In genomic region chr19:45913874-45914830, GRCh38 we compare ENCODE assay signal across 12 cellular contexts. TPM values are rescaled to one million over a fixed set of nuclear protein-coding genes. Genes with fewer than 3 reads are reported as not detected.
DNase-seq lines count a peak whose midpoint lies in the region; ATAC-seq and TF ChIP-seq lines count a peak whose summit lies in the region.
"Had no signal": no experiment of that assay in that cellular context is flagged by ENCODE, and none has a peak within 500 bp of the region (broad histone marks: within the 10 kb centered on the region; RNA-seq: fewer than 3 reads in every experiment).

Gene NANOS2 (minus strand): TSS chr19:45914778. CDS start chr19:45914693, 85 bp downstream.

- H3K4me1 ChIP-seq in DND-41 (ENCODE audit: insufficient read depth, low read length) (peaks cover 24% of the 10 kb centered on the region), iPS DF 6.9 (ENCODE audit: control insufficient read depth, insufficient read depth, low read length) (peaks cover 2% of the 10 kb centered on the region; the same call in 1 of the 2 replicates), mesenchymal stem cell (ENCODE audit: control insufficient read depth, insufficient read depth, low read depth, low read length) (no peaks in the 10 kb centered on the region)
- H3K4me1 ChIP-seq in CD8-positive, alpha-beta T cell (ENCODE audit: insufficient read depth, low read length) = no peaks in the 10 kb centered on the region

- H2BK12ac ChIP-seq in mesenchymal stem cell (ENCODE audit: low read length in 2 of 2) = no peak within 1 kb of the TSS

- H3K9ac ChIP-seq in DND-41 (ENCODE audit: low read depth, low read length) (no peak within 1 kb of the TSS), mesenchymal stem cell (ENCODE audit: low read length) (no peak within 1 kb of the TSS)

- no peaks in the 10 kb centered on the region for H3K79me1 ChIP-seq in mesenchymal stem cell (replicated peaks; ENCODE audit: low read length, poor library complexity, severe bottlenecking)

- DNase-seq in DND-41 = no peak
- peak; percentile 91 for DNase-seq in H7
- DNase-seq in WERI-Rb-1 = peak; percentile 85
- peak; percentile 82 for DNase-seq in iPS DF 6.9 (ENCODE audit: low read depth, low spot score)
- DNase-seq in mesenchymal stem cell = no peak
- DNase-seq in CD8-positive, alpha-beta T cell = no peak
- DNase-seq: aorta, NCI-H1105, SHP77 treated with DMSO at 0.1 percent for 48 hours had no signal

- no peak within 1 kb of the TSS for H3K27ac Mint-ChIP-seq in CD8-positive, alpha-beta T cell

- no peak within 1 kb of the TSS for H2AK5ac ChIP-seq in mesenchymal stem cell (ENCODE audit: low read length, severe bottlenecking)

- H3K4me3 ChIP-seq in DND-41 (ENCODE audit: low read depth in 1 of 2, low read length in 2 of 2) (no peak within 1 kb of the TSS), H7 (ENCODE audit: insufficient read depth, low read depth, low read length) (no peak within 1 kb of the TSS), WERI-Rb-1 (ENCODE audit: low read depth, low read length) (no peak within 1 kb of the TSS), iPS DF 6.9 (ENCODE audit: low read length) (no peak within 1 kb of the TSS), mesenchymal stem cell (ENCODE audit: insufficient read depth in 1 of 2, low read depth in 1 of 2, low read length in 2 of 2) (no peak within 1 kb of the TSS)
- H3K4me3 ChIP-seq in CD8-positive, alpha-beta T cell (ENCODE audit: low read depth, low read length) = no peak within 1 kb of the TSS

- no peak within 1 kb of the TSS for H3K14ac ChIP-seq in mesenchymal stem cell (ENCODE audit: low read length in 2 of 2)

- no peaks in the 10 kb centered on the region for H4K20me1 ChIP-seq in DND-41 (ENCODE audit: insufficient read depth, low read length)

- TF ChIP-seq CTCF in DND-41 (IDR thresholded peaks at IDR 0.05; ENCODE audit: borderline replicate concordance, extremely low read depth, low read length, poor library complexity, severe bottlenecking) (peak; percentile 18), WERI-Rb-1 (IDR thresholded peaks at IDR 0.05; ENCODE audit: low read depth, low read length) (peak; percentile 73)
- no peak for TF ChIP-seq CTCF in CD8-positive, alpha-beta T cell (IDR thresholded peaks at IDR 0.05)

- no peaks in the 10 kb centered on the region for H3K9me3 Mint-ChIP-seq in CD8-positive, alpha-beta T cell

- intact Hi-C loops in CD8-positive, alpha-beta T cell (cut with DNase I, micrococcal nuclease) = no loop called here

- H2BK5ac ChIP-seq in mesenchymal stem cell (ENCODE audit: low read depth, low read length, poor library complexity, severe bottlenecking) = no peak within 1 kb of the TSS

- H3K79me2 ChIP-seq in DND-41 (ENCODE audit: insufficient read depth, low read length) = no peaks in the 10 kb centered on the region

- H3K4ac ChIP-seq in mesenchymal stem cell (ENCODE audit: low read depth in 1 of 2, low read length in 2 of 2) = no peak within 1 kb of the TSS

- no peaks in the 10 kb centered on the region for H3K4me1 Mint-ChIP-seq in CD8-positive, alpha-beta T cell (ENCODE audit: low read depth)

- no peaks in the 10 kb centered on the region for H3K36me3 Mint-ChIP-seq in CD8-positive, alpha-beta T cell

- H4K91ac ChIP-seq in mesenchymal stem cell (ENCODE audit: low read length) = no peak within 1 kb of the TSS

- no CpG with 5 or more reads among the region's 44 CpGs for WGBS in iPS DF 6.9 (ENCODE audit: insufficient coverage, insufficient read length)
- 70% methylated on average over 44 of the region's 44 CpGs for WGBS in mesenchymal stem cell

- H3K9me3 ChIP-seq in DND-41 (ENCODE audit: insufficient read depth, low read length, severe bottlenecking) (no peaks in the 10 kb centered on the region), WERI-Rb-1 (ENCODE audit: severe bottlenecking) (no peaks in the 10 kb centered on the region), iPS DF 6.9 (ENCODE audit: control insufficient read depth, insufficient read depth, low read length) (no peaks in the 10 kb centered on the region), mesenchymal stem cell (ENCODE audit: control insufficient read depth, low read length) (no peaks in the 10 kb centered on the region)
- H3K9me3 ChIP-seq in CD8-positive, alpha-beta T cell (ENCODE audit: low read length) = no peaks in the 10 kb centered on the region

- H2AFZ ChIP-seq in DND-41 (ENCODE audit: low read depth, low read length) (no peak within 1 kb of the TSS), mesenchymal stem cell (ENCODE audit: low read depth, low read length) (no peak within 1 kb of the TSS)

- no peak within 1 kb of the TSS for H3K18ac ChIP-seq in mesenchymal stem cell (ENCODE audit: low read depth in 1 of 2, low read length in 2 of 2)

- no peak for ATAC-seq in DND-41 (ENCODE audit: insufficient read depth, low read depth)
- no peak for ATAC-seq in GM18870 (IDR thresholded peaks at IDR 0.05; ENCODE audit: unreplicated experiment)
- no peak for ATAC-seq in HG03520 (IDR thresholded peaks at IDR 0.05; ENCODE audit: unreplicated experiment)
- no peak for ATAC-seq in CD8-positive, alpha-beta T cell

- H3K27ac ChIP-seq in DND-41 (ENCODE audit: low read length) (no peak within 1 kb of the TSS), WERI-Rb-1 (no peak within 1 kb of the TSS), iPS DF 6.9 (ENCODE audit: low read length) (no peak within 1 kb of the TSS), mesenchymal stem cell (ENCODE audit: low read length, poor library complexity, severe bottlenecking) (no peak within 1 kb of the TSS)
- H3K27ac ChIP-seq in CD8-positive, alpha-beta T cell (ENCODE audit: low read depth, low read length) = no peak within 1 kb of the TSS

- POLR2A ChIA-PET in CD8-positive, alpha-beta T cell (lab: Charles Lee) = no interaction called here

- H3K4me3 Mint-ChIP-seq in CD8-positive, alpha-beta T cell = no peak within 1 kb of the TSS

- H3K23ac ChIP-seq in mesenchymal stem cell (ENCODE audit: low read length in 2 of 2) = no peak within 1 kb of the TSS

- H3K4me2 ChIP-seq in DND-41 (ENCODE audit: insufficient read depth, low read length) = no peak within 1 kb of the TSS
- no peak within 1 kb of the TSS for H3K4me2 ChIP-seq in mesenchymal stem cell (ENCODE audit: low read length, poor library complexity, severe bottlenecking)

- peaks cover 41% of the 10 kb centered on the region for H3K27me3 Mint-ChIP-seq in CD8-positive, alpha-beta T cell (ENCODE audit: low read depth)

- H2BK120ac ChIP-seq in mesenchymal stem cell (ENCODE audit: low read depth, low read length) = no peak within 1 kb of the TSS

- H3K27me3 ChIP-seq in DND-41 (ENCODE audit: insufficient read depth, low read length, poor library complexity) (no peaks in the 10 kb centered on the region), H7 (ENCODE audit: control insufficient read depth, insufficient read depth, low read length) (peaks cover 1% of the 10 kb centered on the region; the same call in 1 of the 2 replicates), WERI-Rb-1 (ENCODE audit: insufficient read depth, low read depth, severe bottlenecking) (no peaks in the 10 kb centered on the region), iPS DF 6.9 (ENCODE audit: control insufficient read depth, insufficient read depth, low read length) (no peaks in the 10 kb centered on the region), mesenchymal stem cell (ENCODE audit: control insufficient read depth in 1 of 2, insufficient read depth in 1 of 2, low read length in 2 of 2) (peaks cover 5 to 62% of the 10 kb centered on the region in 2 experiments)
- H3K27me3 ChIP-seq in CD8-positive, alpha-beta T cell (ENCODE audit: insufficient read depth, low read length) = no peaks in the 10 kb centered on the region

- no peak within 1 kb of the TSS for H4K8ac ChIP-seq in mesenchymal stem cell (ENCODE audit: low read length)

- H2BK15ac ChIP-seq in mesenchymal stem cell (ENCODE audit: low read depth, poor library complexity, severe bottlenecking) = no peak within 1 kb of the TSS

- CTCF ChIA-PET in CD8-positive, alpha-beta T cell (lab: Charles Lee) = interaction anchor here (0.5 to 1.2 kb wide), 2 partner anchors 28 to 31 kb away, joined by 3 read pairs; partner anchors contain the start of gene IRF2BP1

- H3K36me3 ChIP-seq in DND-41 (ENCODE audit: insufficient read depth, low read length) (no peaks in the 10 kb centered on the region), H7 (replicated peaks; ENCODE audit: control insufficient read depth, insufficient read depth, low read length) (no peaks in the 10 kb centered on the region), WERI-Rb-1 (no peaks in the 10 kb centered on the region), iPS DF 6.9 (ENCODE audit: control insufficient read depth, insufficient read depth, low read length) (no peaks in the 10 kb centered on the region), mesenchymal stem cell (ENCODE audit: control insufficient read depth in 1 of 2, insufficient read depth in 2 of 2, low read depth in 1 of 2, low read length in 2 of 2) (no peaks in the 10 kb centered on the region)
- H3K36me3 ChIP-seq in CD8-positive, alpha-beta T cell (ENCODE audit: insufficient read depth, low read length) = no peaks in the 10 kb centered on the region

RNA-seq across cellular contexts. Expression of gene NANOS2, which starts in this region (rescaled TPM):
- total RNA-seq in H7 (2014; rRNA removed; shearing (Covaris generic)) = not detected in 2 replicates
- not detected for polyA plus RNA-seq in mesenchymal stem cell (2013, experiment 1 of 2)
- not detected for polyA plus RNA-seq in mesenchymal stem cell (2013, experiment 2 of 2)
- total RNA-seq in CD8-positive, alpha-beta T cell = not detected
- total RNA-seq: activated CD8-positive, alpha-beta memory T cell treated with anti-CD3 and anti-CD28 coated beads for 36 hours; aorta had no signal
- polyA plus RNA-seq: aorta had no signal

Comparison
In these comparisons a context has a peak if more than half of its experiments do, and no peak if none do; other contexts are left out.
1. Peak in DNase-seq in H7; RNA of the gene not detected or under 1 TPM.
2. DNase-seq: peak in WERI-Rb-1 (single experiment) and iPS DF 6.9 (single experiment); none in DND-41 (single experiment), mesenchymal stem cell (single experiment) and CD8-positive, alpha-beta T cell (0 of 7).